In the genomic region with DNA sequence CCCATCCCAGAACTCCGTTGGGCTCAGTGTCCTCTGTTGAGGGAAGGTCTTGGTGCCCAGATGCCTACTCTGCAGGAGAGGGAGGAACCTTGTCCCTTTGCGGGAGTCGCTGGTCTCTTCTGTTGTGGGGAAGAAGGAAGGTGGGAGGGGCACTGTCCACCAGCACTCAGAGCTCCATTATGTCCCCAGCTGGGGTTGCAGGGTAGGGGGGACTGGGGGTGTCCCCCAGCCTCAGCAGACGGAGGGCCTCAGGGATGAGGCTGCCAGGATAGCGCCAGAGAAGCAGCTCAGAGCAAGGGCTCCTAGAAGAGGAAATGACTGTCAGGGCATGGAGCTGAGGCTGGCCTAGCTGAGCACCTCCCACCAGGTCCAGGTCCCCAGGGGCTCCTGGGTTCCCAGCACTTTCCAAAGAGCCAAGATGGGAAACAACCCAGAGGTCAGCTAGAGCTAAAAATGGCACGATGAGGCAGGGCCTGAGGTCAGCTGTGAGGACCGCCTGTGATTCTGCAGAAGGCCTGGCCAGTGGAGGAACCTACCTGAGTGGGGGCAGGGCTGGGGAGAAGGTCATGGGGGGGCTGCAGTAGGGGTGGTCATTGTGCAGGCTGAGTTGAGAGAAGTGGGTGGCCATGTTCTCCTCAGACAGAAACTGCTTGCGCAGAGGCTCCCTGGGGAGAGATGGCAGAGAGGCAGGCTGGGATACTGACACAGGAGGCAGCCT, we compare ENCODE assay signal across 9 cellular contexts. TPM values are rescaled to one million over a fixed set of nuclear protein-coding genes. Genes with fewer than 3 reads are reported as not detected.
DNase-seq lines count a peak whose midpoint lies in the region; ATAC-seq, FAIRE-seq and TF ChIP-seq lines count a peak whose summit lies in the region.
"Had no signal": no experiment of that assay in that cellular context is flagged by ENCODE, and none has a peak within 500 bp of the region (broad histone marks: within the 10 kb centered on the region; RNA-seq: fewer than 3 reads in every experiment).

No MANE protein-coding gene starts in this region.

- TF ChIP-seq POLR2A in suprapubic skin (IDR thresholded peaks at IDR 0.05): no peak

- TF ChIP-seq EP300 in suprapubic skin (IDR thresholded peaks at IDR 0.05): no peak

- H3K4me1 ChIP-seq in BE2C (peaks cover 21% of the 10 kb centered on the region), HUES6 (ENCODE audit: control insufficient read depth, insufficient read depth, low read length) (peaks cover 28% of the 10 kb centered on the region), adipocyte (ENCODE audit: control insufficient read depth, insufficient read depth, low read length) (peaks cover 23% of the 10 kb centered on the region), kidney (ENCODE audit: control insufficient read depth in 1 of 2, insufficient read depth in 1 of 2, low read depth in 1 of 2, low read length in 2 of 2) (peaks cover 19 to 23% of the 10 kb centered on the region in 2 donors), suprapubic skin (peaks cover 64% of the 10 kb centered on the region)

- H3K9ac ChIP-seq in HUES6 (ENCODE audit: low read length) (peak overlapping the region; percentile 98), adipocyte (ENCODE audit: low read length) (peak overlapping the region; percentile 100), kidney (ENCODE audit: low read length in 2 of 2) (peak overlapping the region; percentile 43 to 89)

- H3K27ac ChIP-seq in HUES6 (ENCODE audit: low read depth, low read length): peak overlapping the region; percentile 99
- H3K27ac ChIP-seq in kidney (ENCODE audit: low read depth in 2 of 2, low read length in 2 of 2): peak overlapping the region; percentile 98
- peak overlapping the region; percentile 90 for H3K27ac ChIP-seq in suprapubic skin

- no peak for FAIRE-seq in kidney (lab: Jason Lieb, UNC)

- ATAC-seq in HG02678 (IDR thresholded peaks at IDR 0.05; ENCODE audit: unreplicated experiment) (no peak), GM18870 (IDR thresholded peaks at IDR 0.05; ENCODE audit: unreplicated experiment) (no peak)

- TF ChIP-seq CTCF in BE2C (IDR thresholded peaks at IDR 0.05; ENCODE audit: low read depth, low read length): no peak
- TF ChIP-seq CTCF in kidney (IDR thresholded peaks at IDR 0.05; ENCODE audit: borderline replicate concordance, extremely low read depth, insufficient read depth): no peak
- no peak for TF ChIP-seq CTCF in suprapubic skin (IDR thresholded peaks at IDR 0.05)

- DNase-seq in BE2C: peak; percentile 57
- DNase-seq in adipocyte (ENCODE audit: low read depth): peak; percentile 33
- DNase-seq in kidney: peak; percentile 77
- DNase-seq in suprapubic skin (ENCODE audit: low spot score in 2 of 2): no peak
- no peak for DNase-seq in NCI-H1930 (lab: John Stamatoyannopoulos, UW)

- H3K27me3 ChIP-seq in BE2C (no peaks in the 10 kb centered on the region), HUES6 (ENCODE audit: control insufficient read depth, insufficient read depth, low read length) (no peaks in the 10 kb centered on the region), adipocyte (replicated peaks; ENCODE audit: control insufficient read depth, insufficient read depth, low read length) (peaks cover 7% of the 10 kb centered on the region), suprapubic skin (peaks cover 15% of the 10 kb centered on the region)

- H3K36me3 ChIP-seq in BE2C (peaks cover 19% of the 10 kb centered on the region), HUES6 (ENCODE audit: control insufficient read depth, insufficient read depth, low read length) (peaks cover 36% of the 10 kb centered on the region), adipocyte (ENCODE audit: control insufficient read depth, insufficient read depth, low read length, severe bottlenecking) (peaks cover 18% of the 10 kb centered on the region), kidney (ENCODE audit: control insufficient read depth in 1 of 2, insufficient read depth in 2 of 2, low read length in 2 of 2) (peaks cover 3 to 5% of the 10 kb centered on the region in 2 donors), suprapubic skin (peaks cover 19% of the 10 kb centered on the region)

- H3K9me3 ChIP-seq in BE2C (no peaks in the 10 kb centered on the region), HUES6 (ENCODE audit: control insufficient read depth, insufficient read depth, low read depth, low read length) (no peaks in the 10 kb centered on the region), adipocyte (ENCODE audit: control insufficient read depth, low read length) (no peaks in the 10 kb centered on the region), kidney (ENCODE audit: control insufficient read depth in 1 of 2, low read length in 2 of 2) (no peaks in the 10 kb centered on the region), suprapubic skin (no peaks in the 10 kb centered on the region)

- 13% methylated on average over 6 of the region's 8 CpGs for WGBS in suprapubic skin

- intact Hi-C loops in kidney (cut with DNase I): no loop called here

- peak overlapping the region; percentile 91 for H3K4me3 ChIP-seq in BE2C (ENCODE audit: low read depth, low read length)
- peak overlapping the region; percentile 94 for H3K4me3 ChIP-seq in HUES6 (ENCODE audit: low read depth, low read length)
- peak overlapping the region; percentile 96 for H3K4me3 ChIP-seq in adipocyte (ENCODE audit: low read length)
- H3K4me3 ChIP-seq in kidney (ENCODE audit: low read length in 2 of 2): peak overlapping the region; percentile 67 to 90
- H3K4me3 ChIP-seq in suprapubic skin: peak overlapping the region; percentile 60

RNA-seq across cellular contexts. Expression of gene HCFC1R1, which starts 0.9 kb away (rescaled TPM):
- polyA plus RNA-seq in BE2C (2012; ENCODE audit: insufficient read depth, insufficient read length, low read depth): 235 TPM
- total RNA-seq in kidney (61.3 TPM), suprapubic skin (10 to 100 TPM; 32.6 to 65.4 (median 51.5) TPM)
- polyA plus RNA-seq in kidney (ENCODE audit: insufficient read depth, low read depth, low replicate concordance): 332 TPM

RNA-seq across cellular contexts. Expression of gene THOC6, which starts 1.0 kb away (rescaled TPM):
- polyA plus RNA-seq in BE2C (2012; ENCODE audit: insufficient read depth, insufficient read length, low read depth): 49.2 TPM
- total RNA-seq in kidney (26.1 TPM), suprapubic skin (10 to 100 TPM; 15.8 to 27.0 (median 24.9) TPM)
- polyA plus RNA-seq in kidney (ENCODE audit: insufficient read depth, low read depth, low replicate concordance): 21.2 TPM

RNA-seq across cellular contexts. Expression of gene TNFRSF12A, which starts 2.7 kb away (rescaled TPM):
- 21.0 TPM for polyA plus RNA-seq in BE2C (2012; ENCODE audit: insufficient read depth, insufficient read length, low read depth)
- 114 TPM for total RNA-seq in kidney
- 87.3 TPM for polyA plus RNA-seq in kidney (ENCODE audit: insufficient read depth, low read depth, low replicate concordance)
- 10 to 100 TPM in 3 of 4 donors, 1 to 10 TPM in 1; 2.3 to 59.6 (median 30.5) TPM for total RNA-seq in suprapubic skin

RNA-seq across cellular contexts. Expression of gene CLDN6, which starts 4.9 kb away (rescaled TPM):
- not detected for polyA plus RNA-seq in BE2C (2012; ENCODE audit: insufficient read depth, insufficient read length, low read depth)
- total RNA-seq in kidney (0.47 TPM), suprapubic skin (not detected)
- polyA plus RNA-seq in kidney (ENCODE audit: insufficient read depth, low read depth, low replicate concordance): not detected
- total RNA-seq: pulmonary artery endothelial cell had no signal

RNA-seq across cellular contexts. Expression of gene CLDN9, which starts 10.1 kb away (rescaled TPM):
- polyA plus RNA-seq in BE2C (2012; ENCODE audit: insufficient read depth, insufficient read length, low read depth): 0.91 TPM
- total RNA-seq in kidney: 0.60 TPM
- polyA plus RNA-seq in kidney (ENCODE audit: insufficient read depth, low read depth, low replicate concordance): not detected
- total RNA-seq in suprapubic skin: not detected
- total RNA-seq: pulmonary artery endothelial cell had no signal

Comparison
In these comparisons a context has a peak if more than half of its experiments do, and no peak if none do; other contexts are left out.
1. DNase-seq: peak in BE2C (single experiment), adipocyte (single experiment) and kidney (single experiment); none in suprapubic skin (0 of 2) and NCI-H1930 (0 of 2).
2. Peak in every context shown above with its lines, with median percentiles within 50 percentile points of each other: H3K4me3 ChIP-seq, H3K27ac ChIP-seq and H3K9ac ChIP-seq.